In the genomic region with DNA sequence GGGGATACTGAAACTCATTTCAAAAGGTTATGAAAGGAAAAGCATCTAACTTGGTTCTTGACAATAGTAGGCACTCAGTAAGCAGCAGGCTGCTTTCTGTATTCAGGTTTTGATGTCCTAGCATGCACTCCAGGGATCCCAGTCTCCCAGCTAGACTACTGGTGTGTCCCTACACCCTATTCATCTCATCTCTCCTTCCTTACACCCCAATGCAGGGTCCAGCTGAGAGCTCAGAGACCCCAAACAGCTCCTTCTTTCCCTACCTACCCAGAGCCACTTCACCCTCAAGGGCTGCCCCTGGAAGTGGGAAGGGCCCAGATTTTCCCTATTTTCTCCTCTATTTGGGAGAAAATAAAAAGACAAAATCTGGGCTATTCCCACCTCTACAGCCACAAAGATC, we compare ENCODE assay signal across 9 cellular contexts. TPM values are rescaled to one million over a fixed set of nuclear protein-coding genes. Genes with fewer than 3 reads are reported as not detected.
DNase-seq lines count a peak whose midpoint lies in the region; ATAC-seq and TF ChIP-seq lines count a peak whose summit lies in the region.
"Had no signal": no experiment of that assay in that cellular context is flagged by ENCODE, and none has a peak within 500 bp of the region (broad histone marks: within the 10 kb centered on the region; RNA-seq: fewer than 3 reads in every experiment).

No MANE protein-coding gene starts in this region.

- in situ Hi-C loops in GM13977 (cut with MboI; ENCODE audit: low pct_unique_long_range_greater_than_20kb, low sequenced_read_pairs, unreplicated experiment): no loop called here

- H3K27me3 Mint-ChIP-seq in memory B cell: no peaks in the 10 kb centered on the region
- H3K27me3 Mint-ChIP-seq in type B pancreatic cell: no peaks in the 10 kb centered on the region
- peaks cover 21 to 35% (median 29%) of the 10 kb centered on the region in 3 donors for H3K27me3 Mint-ChIP-seq in CD14-positive monocyte (ENCODE audit: low read depth in 3 of 3)

- H3K4me1 Mint-ChIP-seq in memory B cell (peaks cover 24% of the 10 kb centered on the region), type B pancreatic cell (ENCODE audit: unreplicated experiment) (peaks cover 25% of the 10 kb centered on the region), CD14-positive monocyte (peaks cover 37% of the 10 kb centered on the region)

- H3K4me3 Mint-ChIP-seq in memory B cell: peak overlapping the region; percentile 95
- H3K4me3 Mint-ChIP-seq in type B pancreatic cell: no peak overlapping the region
- no peak overlapping the region for H3K4me3 Mint-ChIP-seq in CD14-positive monocyte

- TF ChIP-seq CTCF in GM13977 (IDR thresholded peaks at IDR 0.05; ENCODE audit: extremely low read depth, insufficient read depth, missing control alignments) (no peak), type B pancreatic cell (conservative IDR thresholded peaks at IDR 0.05) (no peak), CD14-positive monocyte (IDR thresholded peaks at IDR 0.05) (no peak)

- intact Hi-C loops in CD14-positive monocyte (cut with micrococcal nuclease): loop anchor here (5.0 to 10.0 kb wide), 3 partner anchors 395 to 460 kb away; no protein-coding TSS in a partner anchor

- H3K36me3 Mint-ChIP-seq in memory B cell: no peaks in the 10 kb centered on the region
- H3K36me3 Mint-ChIP-seq in type B pancreatic cell: no peaks in the 10 kb centered on the region
- H3K36me3 Mint-ChIP-seq in CD14-positive monocyte: no peaks in the 10 kb centered on the region
- H3K36me3 Mint-ChIP-seq: CD8-positive, alpha-beta T cell had no signal

- no peak for ATAC-seq in memory B cell (ENCODE audit: low read depth)

- H3K9me3 Mint-ChIP-seq in memory B cell (no peaks in the 10 kb centered on the region), type B pancreatic cell (no peaks in the 10 kb centered on the region), CD14-positive monocyte (peaks cover 0 to 10% (median 0%) of the 10 kb centered on the region in 7 donors)
- H3K9me3 Mint-ChIP-seq: CD8-positive, alpha-beta T cell had no signal

- DNase-seq in GM13977 (ENCODE audit: low spot score) (peak; percentile 14), astrocyte of the hippocampus (ENCODE audit: low read depth, low spot score) (peak; percentile 0), memory B cell (ENCODE audit: low spot score in 2 of 2) (no peak), type B pancreatic cell (ENCODE audit: extremely low spot score, unreplicated experiment) (peak; percentile 24), NCI-H510A (lab: John Stamatoyannopoulos, UW) (no peak), CD14-positive monocyte (ENCODE audit: low spot score) (no peak), cerebellum (ENCODE audit: low spot score) (no peak)
- DNase-seq: SIG-M5 had no signal

- H3K27ac Mint-ChIP-seq in memory B cell (no peak overlapping the region), type B pancreatic cell (no peak overlapping the region), CD14-positive monocyte (no peak overlapping the region)

RNA-seq across cellular contexts. Expression of a gene that starts 1.6 kb away (rescaled TPM):
- total RNA-seq in type B pancreatic cell (ENCODE audit: low replicate concordance) (35.9 and 63.7 TPM in 2 replicates), cerebellum (18.2 TPM)
- 1 to 10 TPM; 5.4 to 6.6 TPM for polyA plus RNA-seq in CD14-positive monocyte

Comparison
In these comparisons a context has a peak if more than half of its experiments do, and no peak if none do; other contexts are left out.
1. DNase-seq: peak in GM13977 (single experiment), astrocyte of the hippocampus (single experiment) and type B pancreatic cell (single experiment); none in memory B cell (0 of 2), NCI-H510A (single experiment), CD14-positive monocyte (single experiment) and cerebellum (single experiment).